In the genomic region with DNA sequence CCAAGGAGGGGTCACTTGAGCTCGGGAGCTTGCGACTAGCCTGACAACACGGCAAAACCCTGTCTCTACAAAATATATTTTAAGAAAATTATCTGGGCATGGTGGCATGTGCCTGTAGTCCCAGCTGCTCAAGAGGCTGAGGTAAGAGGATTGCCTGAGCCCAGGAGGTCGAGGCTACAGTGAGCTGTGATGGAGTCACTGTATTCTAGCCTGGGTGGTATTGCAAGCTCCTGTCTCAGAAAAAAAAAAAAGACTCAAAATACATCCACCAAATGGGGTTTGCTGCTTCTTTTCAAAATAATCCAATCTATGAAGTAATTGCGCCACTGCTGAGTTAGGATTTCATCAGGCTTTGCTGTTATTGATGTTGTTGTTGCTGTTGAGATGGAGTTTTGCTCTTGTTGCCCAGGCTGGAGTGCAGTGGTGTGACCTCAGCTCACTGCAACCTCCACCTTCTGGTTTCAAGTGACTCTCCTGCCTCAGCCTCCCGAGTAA, we compare ENCODE assay signal across 1 cellular context.
A peak's percentile ranks its signal among the peaks of the same experiment; 100 is the strongest.
TF ChIP-seq lines count a peak whose summit lies in the region.

No MANE protein-coding gene starts in this region.

TF ChIP-seq in K562, 482 proteins besides CTCF, POLR2A, EP300 and RAD21:
- no peak for TF ChIP-seq HINFP (tag; conservative IDR thresholded peaks at IDR 0.05; ENCODE audit: low read depth)
- 0 out of 2 replicates have a peak, but pooled peaks have one; percentile 77 for TF ChIP-seq NFRKB (IDR thresholded peaks at IDR 0.05; ENCODE audit: low read depth)
- TF ChIP-seq CHD2 (IDR thresholded peaks at IDR 0.05; ENCODE audit: low read depth, low read length), result no peak
- TF ChIP-seq TOE1 (IDR thresholded peaks at IDR 0.05; ENCODE audit: borderline replicate concordance), result no peak
- no peak for TF ChIP-seq TOE1 (CRISPR knock-in tag; IDR thresholded peaks at IDR 0.05; ENCODE audit: borderline replicate concordance, low read depth)
- TF ChIP-seq HDAC6 (IDR thresholded peaks at IDR 0.05; ENCODE audit: low read depth, low read length), result no peak
- TF ChIP-seq ZNF311 (CRISPR knock-in tag; IDR thresholded peaks at IDR 0.05), result no peak; the same call in 1 of the 2 replicates
- peak; percentile 54; the same call in 1 of the 2 replicates for TF ChIP-seq ZNF589 (CRISPR knock-in tag; IDR thresholded peaks at IDR 0.05; ENCODE audit: low read depth)
- 0 out of 2 replicates have a peak, but pooled peaks have one; percentile 13 for TF ChIP-seq ZNF175 (CRISPR knock-in tag; IDR thresholded peaks at IDR 0.05; ENCODE audit: low read depth)
- TF ChIP-seq, protein P1, sequence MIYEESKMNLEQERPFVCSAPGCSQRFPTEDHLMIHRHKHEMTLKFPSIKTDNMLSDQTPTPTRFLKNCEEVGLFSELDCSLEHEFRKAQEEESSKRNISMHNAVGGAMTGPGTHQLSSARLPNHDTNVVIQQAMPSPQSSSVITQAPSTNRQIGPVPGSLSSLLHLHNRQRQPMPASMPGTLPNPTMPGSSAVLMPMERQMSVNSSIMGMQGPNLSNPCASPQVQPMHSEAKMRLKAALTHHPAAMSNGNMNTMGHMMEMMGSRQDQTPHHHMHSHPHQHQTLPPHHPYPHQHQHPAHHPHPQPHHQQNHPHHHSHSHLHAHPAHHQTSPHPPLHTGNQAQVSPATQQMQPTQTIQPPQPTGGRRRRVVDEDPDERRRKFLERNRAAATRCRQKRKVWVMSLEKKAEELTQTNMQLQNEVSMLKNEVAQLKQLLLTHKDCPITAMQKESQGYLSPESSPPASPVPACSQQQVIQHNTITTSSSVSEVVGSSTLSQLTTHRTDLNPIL (CRISPR knock-in tag; IDR thresholded peaks at IDR 0.05), result no peak
- no peak for TF ChIP-seq CREB1 (IDR thresholded peaks at IDR 0.05)
- no peak for TF ChIP-seq CREB1 (CRISPR knock-in tag; IDR thresholded peaks at IDR 0.05)
- no peak for TF ChIP-seq FOXK1 (CRISPR knock-in tag; IDR thresholded peaks at IDR 0.05; ENCODE audit: borderline replicate concordance)
- TF ChIP-seq, protein P2, sequence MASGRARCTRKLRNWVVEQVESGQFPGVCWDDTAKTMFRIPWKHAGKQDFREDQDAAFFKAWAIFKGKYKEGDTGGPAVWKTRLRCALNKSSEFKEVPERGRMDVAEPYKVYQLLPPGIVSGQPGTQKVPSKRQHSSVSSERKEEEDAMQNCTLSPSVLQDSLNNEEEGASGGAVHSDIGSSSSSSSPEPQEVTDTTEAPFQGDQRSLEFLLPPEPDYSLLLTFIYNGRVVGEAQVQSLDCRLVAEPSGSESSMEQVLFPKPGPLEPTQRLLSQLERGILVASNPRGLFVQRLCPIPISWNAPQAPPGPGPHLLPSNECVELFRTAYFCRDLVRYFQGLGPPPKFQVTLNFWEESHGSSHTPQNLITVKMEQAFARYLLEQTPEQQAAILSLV (tag; IDR thresholded peaks at IDR 0.05), result peak; percentile 2; the same call in 1 of the 2 replicates
- TF ChIP-seq FOXM1 (IDR thresholded peaks at IDR 0.05; ENCODE audit: low read depth), result no peak
- TF ChIP-seq FOXM1 (CRISPR knock-in tag; IDR thresholded peaks at IDR 0.05; ENCODE audit: low read depth), result no peak
- TF ChIP-seq, protein P3, sequence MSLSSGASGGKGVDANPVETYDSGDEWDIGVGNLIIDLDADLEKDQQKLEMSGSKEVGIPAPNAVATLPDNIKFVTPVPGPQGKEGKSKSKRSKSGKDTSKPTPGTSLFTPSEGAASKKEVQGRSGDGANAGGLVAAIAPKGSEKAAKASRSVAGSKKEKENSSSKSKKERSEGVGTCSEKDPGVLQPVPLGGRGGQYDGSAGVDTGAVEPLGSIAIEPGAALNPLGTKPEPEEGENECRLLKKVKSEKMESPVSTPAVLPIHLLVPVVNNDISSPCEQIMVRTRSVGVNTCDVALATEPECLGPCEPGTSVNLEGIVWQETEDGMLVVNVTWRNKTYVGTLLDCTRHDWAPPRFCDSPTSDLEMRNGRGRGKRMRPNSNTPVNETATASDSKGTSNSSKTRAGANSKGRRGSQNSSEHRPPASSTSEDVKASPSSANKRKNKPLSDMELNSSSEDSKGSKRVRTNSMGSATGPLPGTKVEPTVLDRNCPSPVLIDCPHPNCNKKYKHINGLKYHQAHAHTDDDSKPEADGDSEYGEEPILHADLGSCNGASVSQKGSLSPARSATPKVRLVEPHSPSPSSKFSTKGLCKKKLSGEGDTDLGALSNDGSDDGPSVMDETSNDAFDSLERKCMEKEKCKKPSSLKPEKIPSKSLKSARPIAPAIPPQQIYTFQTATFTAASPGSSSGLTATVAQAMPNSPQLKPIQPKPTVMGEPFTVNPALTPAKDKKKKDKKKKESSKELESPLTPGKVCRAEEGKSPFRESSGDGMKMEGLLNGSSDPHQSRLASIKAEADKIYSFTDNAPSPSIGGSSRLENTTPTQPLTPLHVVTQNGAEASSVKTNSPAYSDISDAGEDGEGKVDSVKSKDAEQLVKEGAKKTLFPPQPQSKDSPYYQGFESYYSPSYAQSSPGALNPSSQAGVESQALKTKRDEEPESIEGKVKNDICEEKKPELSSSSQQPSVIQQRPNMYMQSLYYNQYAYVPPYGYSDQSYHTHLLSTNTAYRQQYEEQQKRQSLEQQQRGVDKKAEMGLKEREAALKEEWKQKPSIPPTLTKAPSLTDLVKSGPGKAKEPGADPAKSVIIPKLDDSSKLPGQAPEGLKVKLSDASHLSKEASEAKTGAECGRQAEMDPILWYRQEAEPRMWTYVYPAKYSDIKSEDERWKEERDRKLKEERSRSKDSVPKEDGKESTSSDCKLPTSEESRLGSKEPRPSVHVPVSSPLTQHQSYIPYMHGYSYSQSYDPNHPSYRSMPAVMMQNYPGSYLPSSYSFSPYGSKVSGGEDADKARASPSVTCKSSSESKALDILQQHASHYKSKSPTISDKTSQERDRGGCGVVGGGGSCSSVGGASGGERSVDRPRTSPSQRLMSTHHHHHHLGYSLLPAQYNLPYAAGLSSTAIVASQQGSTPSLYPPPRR (CRISPR knock-in tag; IDR thresholded peaks at IDR 0.05; ENCODE audit: borderline replicate concordance), result no peak
- no peak for TF ChIP-seq RFX7 (CRISPR knock-in tag; IDR thresholded peaks at IDR 0.05)
- TF ChIP-seq, protein P4, sequence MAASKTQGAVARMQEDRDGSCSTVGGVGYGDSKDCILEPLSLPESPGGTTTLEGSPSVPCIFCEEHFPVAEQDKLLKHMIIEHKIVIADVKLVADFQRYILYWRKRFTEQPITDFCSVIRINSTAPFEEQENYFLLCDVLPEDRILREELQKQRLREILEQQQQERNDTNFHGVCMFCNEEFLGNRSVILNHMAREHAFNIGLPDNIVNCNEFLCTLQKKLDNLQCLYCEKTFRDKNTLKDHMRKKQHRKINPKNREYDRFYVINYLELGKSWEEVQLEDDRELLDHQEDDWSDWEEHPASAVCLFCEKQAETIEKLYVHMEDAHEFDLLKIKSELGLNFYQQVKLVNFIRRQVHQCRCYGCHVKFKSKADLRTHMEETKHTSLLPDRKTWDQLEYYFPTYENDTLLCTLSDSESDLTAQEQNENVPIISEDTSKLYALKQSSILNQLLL (CRISPR knock-in tag; IDR thresholded peaks at IDR 0.05; ENCODE audit: borderline replicate concordance), result no peak
- no peak for TF ChIP-seq KDM4B (IDR thresholded peaks at IDR 0.05; ENCODE audit: borderline replicate concordance in 2 of 2, low read depth in 1 of 2)
- no peak for TF ChIP-seq ZNF764 (CRISPR knock-in tag; IDR thresholded peaks at IDR 0.05; ENCODE audit: low read depth)
- no peak for TF ChIP-seq MED1 (CRISPR knock-in tag; IDR thresholded peaks at IDR 0.05; ENCODE audit: borderline replicate concordance)
- no peak for TF ChIP-seq MEF2D (tag; conservative IDR thresholded peaks at IDR 0.05; ENCODE audit: low read depth)
- no peak for TF ChIP-seq TCF7L2 (IDR thresholded peaks at IDR 0.05; ENCODE audit: low read depth, low read length)
- TF ChIP-seq ZNF668 (CRISPR knock-in tag; IDR thresholded peaks at IDR 0.05), result no peak
- TF ChIP-seq, protein P5, sequence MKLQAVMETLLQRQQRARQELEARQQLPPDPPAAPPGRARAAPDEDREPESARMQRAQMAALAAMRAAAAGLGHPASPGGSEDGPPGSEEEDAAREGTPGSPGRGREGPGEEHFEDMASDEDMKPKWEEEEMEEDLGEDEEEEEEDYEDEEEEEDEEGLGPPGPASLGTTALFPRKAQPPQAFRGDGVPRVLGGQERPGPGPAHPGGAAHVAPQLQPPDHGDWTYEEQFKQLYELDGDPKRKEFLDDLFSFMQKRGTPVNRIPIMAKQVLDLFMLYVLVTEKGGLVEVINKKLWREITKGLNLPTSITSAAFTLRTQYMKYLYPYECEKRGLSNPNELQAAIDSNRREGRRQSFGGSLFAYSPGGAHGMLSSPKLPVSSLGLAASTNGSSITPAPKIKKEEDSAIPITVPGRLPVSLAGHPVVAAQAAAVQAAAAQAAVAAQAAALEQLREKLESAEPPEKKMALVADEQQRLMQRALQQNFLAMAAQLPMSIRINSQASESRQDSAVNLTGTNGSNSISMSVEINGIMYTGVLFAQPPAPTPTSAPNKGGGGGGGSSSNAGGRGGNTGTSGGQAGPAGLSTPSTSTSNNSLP (IDR thresholded peaks at IDR 0.05; ENCODE audit: borderline replicate concordance, low read depth, low read length), result no peak
- TF ChIP-seq ZNF140 (CRISPR knock-in tag; IDR thresholded peaks at IDR 0.05), result no peak
- no peak for TF ChIP-seq MTF1 (CRISPR knock-in tag; IDR thresholded peaks at IDR 0.05; ENCODE audit: borderline replicate concordance)
- TF ChIP-seq NFIX (CRISPR knock-in tag; IDR thresholded peaks at IDR 0.05; ENCODE audit: low read depth), result no peak
- TF ChIP-seq ZKSCAN3 (CRISPR knock-in tag; IDR thresholded peaks at IDR 0.05), result no peak
- TF ChIP-seq MEF2A (IDR thresholded peaks at IDR 0.05; ENCODE audit: control insufficient read depth, low read depth, low read length), result no peak
- no peak for TF ChIP-seq GABPB2 (CRISPR knock-in tag; conservative IDR thresholded peaks at IDR 0.05)
- no peak for TF ChIP-seq ZNF431 (CRISPR knock-in tag; IDR thresholded peaks at IDR 0.05)
- TF ChIP-seq BRD4 (IDR thresholded peaks at IDR 0.05), result no peak
- no peak for TF ChIP-seq MCM3 (IDR thresholded peaks at IDR 0.05)
- TF ChIP-seq NELFE (IDR thresholded peaks at IDR 0.05; ENCODE audit: insufficient read depth, insufficient read length), result no peak
- TF ChIP-seq PHTF2 (CRISPR knock-in tag; IDR thresholded peaks at IDR 0.05), result no peak
- TF ChIP-seq ZNF780A (CRISPR knock-in tag; IDR thresholded peaks at IDR 0.05), result no peak
- no peak for TF ChIP-seq NONO (IDR thresholded peaks at IDR 0.05; ENCODE audit: low read depth in 2 of 2, low read length in 1 of 2)
- no peak for TF ChIP-seq TEAD4 (IDR thresholded peaks at IDR 0.05; ENCODE audit: low read length)
- no peak for TF ChIP-seq TEAD4 (CRISPR knock-in tag; IDR thresholded peaks at IDR 0.05; ENCODE audit: borderline replicate concordance)
- TF ChIP-seq NR2C1 (IDR thresholded peaks at IDR 0.05), result no peak
- no peak for TF ChIP-seq NR2C1 (tag; IDR thresholded peaks at IDR 0.05)
- no peak for TF ChIP-seq PRMT5 (CRISPR knock-in tag; IDR thresholded peaks at IDR 0.05)
- no peak for TF ChIP-seq ZNF174 (CRISPR knock-in tag; IDR thresholded peaks at IDR 0.05)
- TF ChIP-seq, protein P6, sequence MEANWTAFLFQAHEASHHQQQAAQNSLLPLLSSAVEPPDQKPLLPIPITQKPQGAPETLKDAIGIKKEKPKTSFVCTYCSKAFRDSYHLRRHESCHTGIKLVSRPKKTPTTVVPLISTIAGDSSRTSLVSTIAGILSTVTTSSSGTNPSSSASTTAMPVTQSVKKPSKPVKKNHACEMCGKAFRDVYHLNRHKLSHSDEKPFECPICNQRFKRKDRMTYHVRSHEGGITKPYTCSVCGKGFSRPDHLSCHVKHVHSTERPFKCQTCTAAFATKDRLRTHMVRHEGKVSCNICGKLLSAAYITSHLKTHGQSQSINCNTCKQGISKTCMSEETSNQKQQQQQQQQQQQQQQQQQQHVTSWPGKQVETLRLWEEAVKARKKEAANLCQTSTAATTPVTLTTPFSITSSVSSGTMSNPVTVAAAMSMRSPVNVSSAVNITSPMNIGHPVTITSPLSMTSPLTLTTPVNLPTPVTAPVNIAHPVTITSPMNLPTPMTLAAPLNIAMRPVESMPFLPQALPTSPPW (CRISPR knock-in tag; IDR thresholded peaks at IDR 0.05), result 0 out of 2 replicates have a peak, but pooled peaks have one; percentile 6
- TF ChIP-seq FOS (IDR thresholded peaks at IDR 0.05; ENCODE audit: extremely low read depth, insufficient read length), result no peak
- TF ChIP-seq NFATC3 (IDR thresholded peaks at IDR 0.05), result no peak
